ENCODE assay signal across 24 cellular contexts in the genomic region with DNA sequence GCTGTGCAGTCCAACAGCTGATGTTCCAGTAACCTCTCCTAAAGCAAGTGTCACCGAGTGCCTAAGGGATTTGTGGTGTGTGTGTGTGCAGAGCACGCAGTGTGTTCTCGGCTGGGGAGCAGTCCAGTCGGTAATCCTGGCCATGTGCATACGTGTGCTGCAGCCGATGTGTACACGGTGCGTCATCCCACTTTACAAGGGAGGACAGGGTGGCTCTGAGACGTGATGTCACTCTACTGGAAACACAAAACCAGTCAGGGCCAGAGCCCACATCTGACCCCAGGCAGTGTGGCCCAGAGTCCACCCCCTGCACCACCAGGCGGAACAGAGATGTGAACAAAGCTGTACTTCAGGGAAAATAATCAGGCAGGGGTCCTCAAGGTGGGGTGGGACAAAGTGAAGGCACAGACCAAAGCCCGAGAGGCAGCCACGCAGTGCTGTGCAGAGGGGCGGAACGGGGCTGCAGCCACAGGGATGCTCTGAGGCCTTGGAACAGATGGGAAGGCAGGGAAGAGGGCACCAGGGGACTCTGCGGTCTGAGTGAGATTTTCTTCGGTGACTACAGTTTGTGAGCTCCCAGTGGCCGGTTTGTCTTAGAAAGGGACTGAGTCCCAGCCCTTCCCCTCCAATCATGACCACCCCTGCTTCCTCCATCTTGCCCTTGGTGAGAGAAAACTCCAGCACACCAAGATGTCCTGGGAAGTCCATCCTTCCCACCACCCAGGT.
DNase-seq lines count a peak whose midpoint lies in the region; ATAC-seq and TF ChIP-seq lines count a peak whose summit lies in the region.
"Had no signal": no experiment of that assay in that cellular context is flagged by ENCODE, and none has a peak within 500 bp of the region (broad histone marks: within the 10 kb centered on the region; RNA-seq: fewer than 3 reads in every experiment).

No MANE protein-coding gene starts in this region.

- no peak overlapping the region for H3K4me3 ChIP-seq in foreskin fibroblast (ENCODE audit: low read depth in 1 of 2, low read length in 2 of 2)
- H3K4me3 ChIP-seq in trophoblast cell (ENCODE audit: low read depth, low read length) = no peak overlapping the region
- no peak overlapping the region for H3K4me3 ChIP-seq in thyroid gland (replicated peaks in 1 of 3)
- H3K4me3 ChIP-seq: coronary artery, GM23248, skin epidermis had no signal

- H4K8ac ChIP-seq in trophoblast cell (ENCODE audit: low read depth, low read length) = no peak overlapping the region

- no peak overlapping the region for H2AFZ ChIP-seq in trophoblast cell (ENCODE audit: insufficient read depth, low read length, poor library complexity)
- H2AFZ ChIP-seq: GM23248 had no signal

- H2AK5ac ChIP-seq in trophoblast cell (ENCODE audit: low read length) = no peak overlapping the region

- H3K27me3 ChIP-seq in trophoblast cell (ENCODE audit: insufficient read depth, low read length) (no peaks in the 10 kb centered on the region), thyroid gland (no peaks in the 10 kb centered on the region)

- no peak overlapping the region for H2BK12ac ChIP-seq in trophoblast cell (ENCODE audit: low read length)

- H4K91ac ChIP-seq in trophoblast cell (ENCODE audit: low read depth, low read length) = no peak overlapping the region

- H3K79me2 ChIP-seq in trophoblast cell (ENCODE audit: control insufficient read depth, insufficient read depth, low read length, poor library complexity) = no peaks in the 10 kb centered on the region

- no peak overlapping the region for H3K18ac ChIP-seq in trophoblast cell (ENCODE audit: low read length)

- TF ChIP-seq CTCF in foreskin fibroblast (IDR thresholded peaks at IDR 0.05; ENCODE audit: low read depth, low read length) (no peak), thyroid gland (IDR thresholded peaks at IDR 0.05) (no peak)

- DNase-seq in EH (ENCODE audit: low read depth) (peak; percentile 57), NCI-H524 treated with DMSO at 0.1 percent for 48 hours (lab: John Stamatoyannopoulos, UW) (peak; percentile 32), foreskin fibroblast (peak; percentile 52 to 79), trophoblast cell (peak; percentile 78 to 85), thyroid gland (no peak), G401 (ENCODE audit: low spot score) (no peak)
- DNase-seq: activated CD8-positive, alpha-beta T cell treated with anti-CD3 and anti-CD28 coated beads for 36 hours; activated naive CD4-positive, alpha-beta T cell; activated T-cell treated with anti-CD3 and anti-CD28 coated beads, Interleukin-2, amount 50 U/mL, for 24 hours; AML-193; amygdala; COR-L47; GM23248; NCI-H1436; NCI-H748 treated with DMSO at 0.1 percent for 48 hours; OCI-M1; Right ventricle myocardium superior; stimulated activated naive B cell treated with anti-CD40 and anti-IgM and Interleukin-4, amounts not matched to agents 10 μg/mL and 1 μg/mL and 100 μg/mL, for 72 hours; SW 1271 had no signal

- H3K4me1 ChIP-seq in trophoblast cell (ENCODE audit: control insufficient read depth in 1 of 2, insufficient read depth in 2 of 2, low read length in 2 of 2) (peaks cover 0 to 2% of the 10 kb centered on the region in 2 experiments), thyroid gland (no peaks in the 10 kb centered on the region)

- no peak overlapping the region for H3K9ac ChIP-seq in trophoblast cell (ENCODE audit: low read length)
- H3K9ac ChIP-seq: GM23248 had no signal

- H3K14ac ChIP-seq in trophoblast cell (ENCODE audit: low read length) = no peak overlapping the region

- H3K4ac ChIP-seq in trophoblast cell (ENCODE audit: low read depth, low read length) = no peak overlapping the region

- H2BK5ac ChIP-seq in trophoblast cell (ENCODE audit: low read depth, low read length, poor library complexity) = no peak overlapping the region

- no peak overlapping the region for H3K23ac ChIP-seq in trophoblast cell (ENCODE audit: low read length)

- H3K9me3 ChIP-seq in trophoblast cell (ENCODE audit: insufficient read depth, low read depth, low read length) (no peaks in the 10 kb centered on the region), thyroid gland (no peaks in the 10 kb centered on the region)

- WGBS in trophoblast cell (ENCODE audit: extremely low coverage, insufficient coverage, insufficient read length) = no CpG with 5 or more reads among the region's 17 CpGs
- 91% methylated on average over 16 to 17 of the region's 17 CpGs for WGBS in thyroid gland, 2 donors

- no peak overlapping the region for H3K4me2 ChIP-seq in trophoblast cell (ENCODE audit: low read length)

- in situ Hi-C loops in G401 (cut with HindIII; ENCODE audit: low sequenced_read_pairs) = no loop called here

- no peak for ATAC-seq in HG03469 (IDR thresholded peaks at IDR 0.05; ENCODE audit: unreplicated experiment)
- ATAC-seq: activated CD4-positive, CD25-positive, alpha-beta regulatory T cell treated with anti-CD3 and anti-CD28 coated beads, Interleukin-2, amount 50 U/mL, for 24 hours; activated CD8-positive, alpha-beta T cell treated with anti-CD3 and anti-CD28 coated beads for 36 hours; natural killer cell treated with Interleukin-12 subunit alpha and Interleukin-12 subunit beta and Interleukin-15 and Interleukin-18, amount 100 ng/mL, for 72 hours; stimulated activated naive B cell treated with anti-CD40 and anti-IgM and Interleukin-4, amounts not matched to agents 10 μg/mL and 1 μg/mL and 100 μg/mL, for 72 hours had no signal

- intact Hi-C loops in thyroid gland (cut with DNase I) = no loop called here

- H4K12ac ChIP-seq in trophoblast cell (ENCODE audit: low read depth, low read length) = no peak overlapping the region

- H3K27ac ChIP-seq in trophoblast cell (ENCODE audit: low read depth, low read length) = no peak overlapping the region
- H3K27ac ChIP-seq in thyroid gland = no peak overlapping the region
- H3K27ac ChIP-seq: coronary artery, GM23248, skin epidermis had no signal

- H3K79me1 ChIP-seq in trophoblast cell (ENCODE audit: low read length) = no peaks in the 10 kb centered on the region

- H3K36me3 ChIP-seq in trophoblast cell (ENCODE audit: control insufficient read depth in 1 of 2, insufficient read depth in 2 of 2, low read length in 2 of 2) (peaks cover 0 to 2% of the 10 kb centered on the region in 2 experiments), thyroid gland (no peaks in the 10 kb centered on the region)

- no peak for TF ChIP-seq POLR2A in thyroid gland (IDR thresholded peaks at IDR 0.05)

- no peak overlapping the region for H2BK120ac ChIP-seq in trophoblast cell (ENCODE audit: insufficient read depth, low read length, poor library complexity)

Comparison
In these comparisons a context has a peak if more than half of its experiments do, and no peak if none do; other contexts are left out.
1. DNase-seq: peak in EH (single experiment), NCI-H524 treated with DMSO at 0.1 percent for 48 hours (single experiment), foreskin fibroblast (2 of 2) and trophoblast cell (2 of 2); none in thyroid gland (0 of 2) and G401 (single experiment).